In the genomic region with DNA sequence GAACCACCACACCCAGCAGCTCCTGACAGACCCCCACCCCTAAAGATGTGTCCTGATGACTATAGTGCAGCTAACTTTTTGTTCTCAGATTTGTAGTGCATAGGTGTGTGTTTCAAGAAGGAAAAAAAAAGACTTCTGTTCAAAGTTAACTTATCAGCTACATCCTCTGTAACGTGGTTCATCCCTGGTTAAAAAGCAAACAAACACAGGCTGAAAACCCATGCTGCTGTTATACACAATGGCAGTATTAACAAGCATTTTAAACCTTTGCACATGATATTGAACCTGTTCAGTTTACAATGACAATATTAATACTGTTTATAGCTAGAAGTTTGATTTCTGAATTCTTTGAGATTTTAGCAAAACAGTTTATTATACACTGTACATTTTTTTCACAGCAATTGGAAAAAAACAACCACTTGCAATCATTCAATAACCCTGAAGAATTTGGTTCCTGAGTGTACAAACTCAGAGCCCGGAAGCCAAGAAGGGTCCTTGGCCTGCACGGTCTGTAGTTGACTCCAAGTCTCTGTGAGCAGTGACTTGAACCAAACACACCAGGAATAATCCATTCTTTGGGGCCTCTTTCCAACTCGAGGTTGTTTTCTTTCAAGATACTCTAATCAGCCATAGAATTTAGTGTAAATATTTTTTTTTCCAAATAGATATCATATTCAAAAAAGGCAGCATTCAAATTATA, we compare ENCODE assay signal across 24 cellular contexts.
A peak's percentile ranks its signal among the peaks of the same experiment; 100 is the strongest.
DNase-seq lines count a peak whose midpoint lies in the region; ATAC-seq, FAIRE-seq and TF ChIP-seq lines count a peak whose summit lies in the region.
"Had no signal": no experiment of that assay in that cellular context is flagged by ENCODE, and none has a peak within 500 bp of the region (broad histone marks: within the 10 kb centered on the region; RNA-seq: fewer than 3 reads in every experiment).

No MANE protein-coding gene starts in this region.

- intact Hi-C loops in HepG2 (cut with micrococcal nuclease; ENCODE audit: unreplicated experiment), result no loop called here
- intact Hi-C loops in right lobe of liver (cut with DNase I), result no loop called here
- intact Hi-C loops in psoas muscle (cut with DNase I), result loop anchor here (10.0 kb wide), 2 partner anchors 87 to 227 kb away; no protein-coding TSS in a partner anchor
- intact Hi-C loops in tibial artery (cut with DNase I; ENCODE audit: low total_unique reads), result no loop called here
- intact Hi-C loops in CD8-positive, alpha-beta T cell (cut with DNase I, micrococcal nuclease), result no loop called here

- TF ChIP-seq EP300 in HepG2 (IDR thresholded peaks at IDR 0.05; ENCODE audit: low read depth in 2 of 2, low read length in 2 of 2) (no peak), HepG2 (CRISPR knock-in tag; IDR thresholded peaks at IDR 0.05; ENCODE audit: borderline replicate concordance) (no peak)

- POLR2A ChIA-PET in HepG2 (lab: Yijun Ruan, JAX), result no interaction called here
- POLR2A ChIA-PET in CD8-positive, alpha-beta T cell (lab: Charles Lee), result interaction anchor here (0.6 kb wide), 1 partner anchor 132 kb away, joined by 3 read pairs; no protein-coding TSS in a partner anchor

- peak; percentile 61 for ATAC-seq in HepG2
- no peak for ATAC-seq in right lobe of liver
- no peak for ATAC-seq in psoas muscle
- ATAC-seq in CD8-positive, alpha-beta T cell, result no peak
- ATAC-seq: A549 had no signal

- no peaks in the 10 kb centered on the region for H3K27me3 ChIP-seq in HepG2 (ENCODE audit: control insufficient read depth in 1 of 2, insufficient read depth in 2 of 2, low read length in 2 of 2)
- H3K27me3 ChIP-seq in right lobe of liver, result no peaks in the 10 kb centered on the region
- H3K27me3 ChIP-seq in psoas muscle (ENCODE audit: insufficient read depth in 3 of 3, low read length in 2 of 3), result no peaks in the 10 kb centered on the region
- no peaks in the 10 kb centered on the region for H3K27me3 ChIP-seq in tibial artery
- no peaks in the 10 kb centered on the region for H3K27me3 ChIP-seq in CD8-positive, alpha-beta T cell (ENCODE audit: insufficient read depth, low read length)
- H3K27me3 ChIP-seq: BLaER1 treated with 17β-estradiol and CSF1 and Interleukin-3, amounts not matched to agents 10 nM and 100 nM had no signal

- H3K4me1 ChIP-seq in HepG2 (ENCODE audit: insufficient read depth, low read length) (peaks cover 24% of the 10 kb centered on the region), right lobe of liver (no peaks in the 10 kb centered on the region), psoas muscle (no peaks in the 10 kb centered on the region), tibial artery (peaks cover 0 to 52% (median 28%) of the 10 kb centered on the region in 4 donors)
- H3K4me1 ChIP-seq in CD8-positive, alpha-beta T cell (ENCODE audit: insufficient read depth, low read length), result no peaks in the 10 kb centered on the region
- H3K4me1 ChIP-seq: A549 had no signal

- WGBS in HepG2 (ENCODE audit: low lambda C conversion rate), result 42% methylated on average over 4 of the region's 4 CpGs
- 58% methylated on average over 4 of the region's 4 CpGs for WGBS in right lobe of liver (ENCODE audit: insufficient coverage, low coverage, low lambda C conversion rate, missing lambda C conversion rate)
- 79 to 84% (median 80%) methylated on average over 4 of the region's 4 CpGs for WGBS in psoas muscle, 3 donors

- H3K9me3 Mint-ChIP-seq in CD8-positive, alpha-beta T cell, result no peaks in the 10 kb centered on the region
- H3K9me3 Mint-ChIP-seq: CD4-positive, alpha-beta T cell had no signal

- BruUV-seq in HepG2 (replicated peaks; lab: Mats Ljungman, UMichigan), result no TSS peak

- TF ChIP-seq POLR2A in HepG2 (IDR thresholded peaks at IDR 0.05; ENCODE audit: insufficient read depth in 1 of 2, low read depth in 2 of 2, low read length in 2 of 2), result no peak
- no peak for TF ChIP-seq POLR2A in right lobe of liver (IDR thresholded peaks at IDR 0.05)

- peak; percentile 17 for DNase-seq in HepG2 (ENCODE audit: low spot score)
- DNase-seq in right lobe of liver, result no peak
- DNase-seq in coronary artery (ENCODE audit: low spot score), result no peak
- no peak for DNase-seq in psoas muscle
- DNase-seq in tibial artery, result no peak
- no peak for DNase-seq in CD8-positive, alpha-beta T cell
- no peak for DNase-seq in NK-92 treated with Interleukin-12 subunit alpha and Interleukin-12 subunit beta, amount 100 ng/mL, for 24 hours (lab: John Stamatoyannopoulos, UW)
- no peak for DNase-seq in kidney tubule cell (ENCODE audit: low spot score)
- DNase-seq: AML-193; CD4-positive, alpha-beta T cell; CD8-positive, alpha-beta memory T cell; COR-L47; DMS 273 treated with DMSO at 0.1 percent for 48 hours; DMS153; DMS79 treated with DMSO at 0.1 percent for 48 hours; GF-D8 had no signal

- H3K9ac ChIP-seq in HepG2 (ENCODE audit: insufficient read depth, low read depth, low read length), result no peak overlapping the region
- H3K9ac ChIP-seq: BLaER1 treated with 17β-estradiol and CSF1 and Interleukin-3, amounts not matched to agents 10 nM and 100 nM had no signal

- no peaks in the 10 kb centered on the region for H3K36me3 Mint-ChIP-seq in CD8-positive, alpha-beta T cell
- H3K36me3 Mint-ChIP-seq: CD8-positive, alpha-beta memory T cell had no signal

- TF ChIP-seq CTCF in HepG2 (CRISPR knock-in tag; IDR thresholded peaks at IDR 0.05), result no peak
- no peak for TF ChIP-seq CTCF in right lobe of liver (IDR thresholded peaks at IDR 0.05)
- TF ChIP-seq CTCF in coronary artery (IDR thresholded peaks at IDR 0.05), result no peak
- no peak for TF ChIP-seq CTCF in psoas muscle (IDR thresholded peaks at IDR 0.05)
- TF ChIP-seq CTCF in tibial artery (IDR thresholded peaks at IDR 0.05), result no peak
- TF ChIP-seq CTCF in CD8-positive, alpha-beta T cell (IDR thresholded peaks at IDR 0.05), result no peak

- H4K20me1 ChIP-seq in HepG2 (ENCODE audit: insufficient read depth, low read length), result no peaks in the 10 kb centered on the region
- H4K20me1 ChIP-seq: BLaER1 treated with 17β-estradiol and CSF1 and Interleukin-3, amounts not matched to agents 10 nM and 100 nM had no signal

- H3K4me3 ChIP-seq in HepG2 (replicated peaks in 1 of 3; ENCODE audit: insufficient read depth in 1 of 3, low read depth in 2 of 3, low read length in 3 of 3) (no peak overlapping the region), right lobe of liver (no peak overlapping the region), coronary artery (no peak overlapping the region), psoas muscle (no peak overlapping the region), tibial artery (no peak overlapping the region)
- no peak overlapping the region for H3K4me3 ChIP-seq in CD8-positive, alpha-beta T cell (ENCODE audit: low read depth, low read length)
- H3K4me3 ChIP-seq: A549; BLaER1 treated with 17β-estradiol and CSF1 and Interleukin-3, amounts not matched to agents 10 nM and 100 nM had no signal

- no peaks in the 10 kb centered on the region for H3K79me2 ChIP-seq in HepG2 (ENCODE audit: insufficient read depth, low read length)

- no peak for TF ChIP-seq RAD21 in HepG2 (CRISPR knock-in tag; IDR thresholded peaks at IDR 0.05)

- H3K4me1 Mint-ChIP-seq in CD8-positive, alpha-beta T cell (ENCODE audit: low read depth), result no peaks in the 10 kb centered on the region
- H3K4me1 Mint-ChIP-seq: B cell; CD8-positive, alpha-beta memory T cell had no signal

- H3K4me3 Mint-ChIP-seq in CD8-positive, alpha-beta T cell, result no peak overlapping the region
- H3K4me3 Mint-ChIP-seq: B cell; CD4-positive, alpha-beta T cell; CD8-positive, alpha-beta memory T cell had no signal

- peak; percentile 12 for FAIRE-seq in HepG2 (lab: Jason Lieb, UNC)
- FAIRE-seq: A549, G401.6, GM12891, GM19239 had no signal

- 0 out of 2 replicates have a peak overlapping the region, but pooled peaks have one; percentile 16 for H3K4me2 ChIP-seq in HepG2 (ENCODE audit: low read depth, low read length)
- H3K4me2 ChIP-seq: A549; BLaER1 treated with 17β-estradiol and CSF1 and Interleukin-3, amounts not matched to agents 10 nM and 100 nM had no signal

- H3K27me3 Mint-ChIP-seq in CD8-positive, alpha-beta T cell (ENCODE audit: low read depth), result peaks cover 9% of the 10 kb centered on the region

- H3K9me3 ChIP-seq in HepG2 (ENCODE audit: low read length) (no peaks in the 10 kb centered on the region), right lobe of liver (no peaks in the 10 kb centered on the region), psoas muscle (no peaks in the 10 kb centered on the region), tibial artery (peaks cover 0 to 3% (median 0%) of the 10 kb centered on the region in 3 donors)
- H3K9me3 ChIP-seq in CD8-positive, alpha-beta T cell (ENCODE audit: low read length), result no peaks in the 10 kb centered on the region
- H3K9me3 ChIP-seq: A549 had no signal

- in situ Hi-C loops in HepG2 (cut with HindIII; ENCODE audit: extremely low pct_ligation_motif_present, low pct_unique_long_range_greater_than_20kb), result no loop called here

- H3K27ac ChIP-seq in HepG2 (ENCODE audit: extremely low read length, insufficient read depth, low read length) (no peak overlapping the region), right lobe of liver (no peak overlapping the region), coronary artery (peak overlapping the region; percentile 66 to 72), psoas muscle (peak overlapping the region; percentile 6), tibial artery (peak overlapping the region; percentile 35 to 38)
- no peak overlapping the region for H3K27ac ChIP-seq in CD8-positive, alpha-beta T cell (ENCODE audit: low read depth, low read length)
- H3K27ac ChIP-seq: 22Rv1; A549; BLaER1 treated with 17β-estradiol and CSF1 and Interleukin-3, amounts not matched to agents 10 nM and 100 nM; C4-2B had no signal

- H3K36me3 ChIP-seq in HepG2 (replicated peaks in 1 of 2; ENCODE audit: control insufficient read depth in 1 of 2, insufficient read depth in 2 of 2, low read length in 2 of 2), result peaks cover 4 to 8% of the 10 kb centered on the region in 2 experiments; a peak in 3 of 5 replicates
- peaks cover 0 to 2% (median 0%) of the 10 kb centered on the region in 4 donors for H3K36me3 ChIP-seq in right lobe of liver
- H3K36me3 ChIP-seq in psoas muscle (ENCODE audit: insufficient read depth in 1 of 2, low read depth in 1 of 2), result peaks cover 6 to 73% of the 10 kb centered on the region in 2 donors
- H3K36me3 ChIP-seq in tibial artery, result peaks cover 13 to 51% (median 39%) of the 10 kb centered on the region in 3 donors
- H3K36me3 ChIP-seq in CD8-positive, alpha-beta T cell (ENCODE audit: insufficient read depth, low read length), result no peaks in the 10 kb centered on the region

- H3K27ac Mint-ChIP-seq in CD8-positive, alpha-beta T cell, result no peak overlapping the region
- H3K27ac Mint-ChIP-seq: B cell; CD4-positive, alpha-beta T cell; CD8-positive, alpha-beta memory T cell had no signal

- CTCF ChIA-PET in HepG2 (lab: Yijun Ruan, JAX; ENCODE audit: low intra/inter-chr PET ratio, low total read pairs), result no interaction called here
- CTCF ChIA-PET in CD8-positive, alpha-beta T cell (lab: Charles Lee), result no interaction called here

- no peak overlapping the region for H2AFZ ChIP-seq in HepG2 (ENCODE audit: low read length)

TF ChIP-seq in HepG2, 621 proteins besides CTCF, POLR2A, EP300 and RAD21 (continues in another document):
- peak; percentile 51; the same call in 1 of the 2 replicates for TF ChIP-seq SOX5 (CRISPR knock-in tag; IDR thresholded peaks at IDR 0.05; ENCODE audit: borderline replicate concordance)

Comparison
In these comparisons a context has a peak if more than half of its experiments do, and no peak if none do; other contexts are left out.
1. H3K27ac ChIP-seq: peak in coronary artery (2 of 2), psoas muscle (single experiment) and tibial artery (2 of 2); none in HepG2 (single experiment), right lobe of liver (0 of 3) and CD8-positive, alpha-beta T cell (single experiment).
2. intact Hi-C loops: an anchor here in psoas muscle (10.0 kb wide); none called in HepG2, right lobe of liver, tibial artery and CD8-positive, alpha-beta T cell.